8 cellular contexts compared by ENCODE assay signal in genomic region chr17:64506201-64506575, GRCh38. TPM values are rescaled to one million over a fixed set of nuclear protein-coding genes. Genes with fewer than 3 reads are reported as not detected.
DNase-seq lines count a peak whose midpoint lies in the region; ATAC-seq, FAIRE-seq and TF ChIP-seq lines count a peak whose summit lies in the region.

DDX5 (minus strand) TSS chr17:64506289; CDS start chr17:64506119, 170 bp downstream.

- H4K20me1 ChIP-seq in MM.1S (ENCODE audit: insufficient read depth, low read length) (peaks cover 40% of the 10 kb centered on the region), neural cell (ENCODE audit: insufficient read depth) (peaks cover 20% of the 10 kb centered on the region)

- no peak for TF ChIP-seq RAD21 in neural cell (conservative IDR thresholded peaks at IDR 0.05)

- H3K79me2 ChIP-seq in MM.1S (ENCODE audit: low read length) (peaks cover 83% of the 10 kb centered on the region), neural cell (replicated peaks; ENCODE audit: insufficient read depth, low read length) (peaks cover 82% of the 10 kb centered on the region)

- TF ChIP-seq EP300 in neural cell (conservative IDR thresholded peaks at IDR 0.05; ENCODE audit: poor library complexity, severe bottlenecking), result no peak

- H3K4me3 ChIP-seq in MM.1S (ENCODE audit: low read length) (peak within 1 kb of the TSS; percentile 98), fibroblast of villous mesenchyme (ENCODE audit: low read depth, low read length) (peak within 1 kb of the TSS; percentile 99), neural cell (ENCODE audit: low read length) (peak within 1 kb of the TSS; percentile 97)

- DNase-seq in EH (ENCODE audit: low read depth) (peak; percentile 95), H54 (ENCODE audit: insufficient read length, low spot score) (peak; percentile 86), MM.1S (peak; percentile 98), SIG-M5 (lab: John Stamatoyannopoulos, UW) (peak; percentile 96), fibroblast of villous mesenchyme (ENCODE audit: low read depth) (no peak)
- DNase-seq in activated effector memory CD4-positive, alpha-beta T cell treated with anti-CD3 and anti-CD28 coated beads, Interleukin-2, amount 50 U/mL, for 16 hours, result peak; percentile 99
- DNase-seq in stimulated activated naive CD8-positive, alpha-beta T cell treated with anti-CD3 and anti-CD28 coated beads, Interleukin-15, amount 100 ng/mL, for 72 hours, result peak; percentile 98 to 99

- H3K27me3 Mint-ChIP-seq in stimulated activated naive CD8-positive, alpha-beta T cell treated with anti-CD3 and anti-CD28 coated beads, Interleukin-15, amount 100 ng/mL, for 72 hours, result no peaks in the 10 kb centered on the region

- peaks cover 35% of the 10 kb centered on the region for H3K4me1 ChIP-seq in MM.1S (ENCODE audit: low read length)

- H3K36me3 ChIP-seq in MM.1S (replicated peaks; ENCODE audit: insufficient read depth, low read length) (peaks cover 40% of the 10 kb centered on the region), neural cell (ENCODE audit: insufficient read depth, low read length) (peaks cover 20% of the 10 kb centered on the region)

- H3K4me1 Mint-ChIP-seq in stimulated activated naive CD8-positive, alpha-beta T cell treated with anti-CD3 and anti-CD28 coated beads, Interleukin-15, amount 100 ng/mL, for 72 hours, result peaks cover 62% of the 10 kb centered on the region

- TF ChIP-seq CTCF in MM.1S (IDR thresholded peaks at IDR 0.05; ENCODE audit: low read length) (no peak), fibroblast of villous mesenchyme (IDR thresholded peaks at IDR 0.05; ENCODE audit: insufficient read depth, low read depth, low read length) (no peak), neural cell (IDR thresholded peaks at IDR 0.05; ENCODE audit: poor library complexity, severe bottlenecking) (no peak)

- FAIRE-seq in H54 (lab: Jason Lieb, UNC), result peak; percentile 88

- H3K4me2 ChIP-seq in MM.1S (ENCODE audit: low read depth, low read length) (peak within 1 kb of the TSS; percentile 88), neural cell (ENCODE audit: low read length) (no peak within 1 kb of the TSS)

- H3K9me3 ChIP-seq in MM.1S (replicated peaks; ENCODE audit: insufficient read depth, low read length), result no peaks in the 10 kb centered on the region
- no peaks in the 10 kb centered on the region for H3K9me3 ChIP-seq in neural cell (ENCODE audit: low read length)

- ATAC-seq in stimulated activated naive CD8-positive, alpha-beta T cell treated with anti-CD3 and anti-CD28 coated beads, Interleukin-15, amount 100 ng/mL, for 72 hours, result peak; percentile 77

- H3K9me3 Mint-ChIP-seq in stimulated activated naive CD8-positive, alpha-beta T cell treated with anti-CD3 and anti-CD28 coated beads, Interleukin-15, amount 100 ng/mL, for 72 hours, result no peaks in the 10 kb centered on the region

- H3K9ac ChIP-seq in MM.1S (ENCODE audit: low read length), result peak within 1 kb of the TSS; percentile 99
- H3K9ac ChIP-seq in neural cell (ENCODE audit: low read length), result peak within 1 kb of the TSS; percentile 100

- H2AFZ ChIP-seq in MM.1S (ENCODE audit: low read length), result peak within 1 kb of the TSS; percentile 94
- peak within 1 kb of the TSS; percentile 63 for H2AFZ ChIP-seq in neural cell (ENCODE audit: low read depth, low read length)

- peak; percentile 98 for TF ChIP-seq POLR2A in H54 (IDR thresholded peaks at IDR 0.05; ENCODE audit: low read depth, low read length)

- H3K27ac ChIP-seq in MM.1S (ENCODE audit: low read length) (peak within 1 kb of the TSS; percentile 96), neural cell (ENCODE audit: low read length) (peak within 1 kb of the TSS; percentile 100)

- peak within 1 kb of the TSS; percentile 100 for H3K27ac Mint-ChIP-seq in stimulated activated naive CD8-positive, alpha-beta T cell treated with anti-CD3 and anti-CD28 coated beads, Interleukin-15, amount 100 ng/mL, for 72 hours

- H3F3A ChIP-seq in MM.1S (ENCODE audit: insufficient read depth, low read length) (peaks cover 41% of the 10 kb centered on the region), neural cell (ENCODE audit: insufficient read depth, low read length, poor library complexity, severe bottlenecking) (peaks cover 8% of the 10 kb centered on the region)

- no peaks in the 10 kb centered on the region for H3K27me3 ChIP-seq in MM.1S (replicated peaks; ENCODE audit: insufficient read depth, low read length)
- H3K27me3 ChIP-seq in neural cell (ENCODE audit: insufficient read depth, low read depth, low read length), result no peaks in the 10 kb centered on the region

- H3K9me2 ChIP-seq in MM.1S (replicated peaks; ENCODE audit: insufficient read depth, low read length), result no peaks in the 10 kb centered on the region
- H3K9me2 ChIP-seq in neural cell (ENCODE audit: insufficient read depth, low read length), result no peaks in the 10 kb centered on the region

- peak within 1 kb of the TSS; percentile 94 to 97 for H3K4me3 Mint-ChIP-seq in stimulated activated naive CD8-positive, alpha-beta T cell treated with anti-CD3 and anti-CD28 coated beads, Interleukin-15, amount 100 ng/mL, for 72 hours

TF ChIP-seq in neural cell, 6 proteins besides CTCF, POLR2A, EP300 and RAD21:
- TF ChIP-seq TAF1 (IDR thresholded peaks at IDR 0.05; ENCODE audit: low read depth) (peak; percentile 65), SMC3 (conservative IDR thresholded peaks at IDR 0.05; ENCODE audit: poor library complexity) (no peak), EZH2 (IDR thresholded peaks at IDR 0.05; ENCODE audit: borderline replicate concordance, insufficient read depth, low read length, poor library complexity, severe bottlenecking) (no peak), POLR2AphosphoS5 (IDR thresholded peaks at IDR 0.05) (peak; percentile 99), MXI1 (conservative IDR thresholded peaks at IDR 0.05; ENCODE audit: poor library complexity, severe bottlenecking) (no peak)
- TF ChIP-seq, protein P1, sequence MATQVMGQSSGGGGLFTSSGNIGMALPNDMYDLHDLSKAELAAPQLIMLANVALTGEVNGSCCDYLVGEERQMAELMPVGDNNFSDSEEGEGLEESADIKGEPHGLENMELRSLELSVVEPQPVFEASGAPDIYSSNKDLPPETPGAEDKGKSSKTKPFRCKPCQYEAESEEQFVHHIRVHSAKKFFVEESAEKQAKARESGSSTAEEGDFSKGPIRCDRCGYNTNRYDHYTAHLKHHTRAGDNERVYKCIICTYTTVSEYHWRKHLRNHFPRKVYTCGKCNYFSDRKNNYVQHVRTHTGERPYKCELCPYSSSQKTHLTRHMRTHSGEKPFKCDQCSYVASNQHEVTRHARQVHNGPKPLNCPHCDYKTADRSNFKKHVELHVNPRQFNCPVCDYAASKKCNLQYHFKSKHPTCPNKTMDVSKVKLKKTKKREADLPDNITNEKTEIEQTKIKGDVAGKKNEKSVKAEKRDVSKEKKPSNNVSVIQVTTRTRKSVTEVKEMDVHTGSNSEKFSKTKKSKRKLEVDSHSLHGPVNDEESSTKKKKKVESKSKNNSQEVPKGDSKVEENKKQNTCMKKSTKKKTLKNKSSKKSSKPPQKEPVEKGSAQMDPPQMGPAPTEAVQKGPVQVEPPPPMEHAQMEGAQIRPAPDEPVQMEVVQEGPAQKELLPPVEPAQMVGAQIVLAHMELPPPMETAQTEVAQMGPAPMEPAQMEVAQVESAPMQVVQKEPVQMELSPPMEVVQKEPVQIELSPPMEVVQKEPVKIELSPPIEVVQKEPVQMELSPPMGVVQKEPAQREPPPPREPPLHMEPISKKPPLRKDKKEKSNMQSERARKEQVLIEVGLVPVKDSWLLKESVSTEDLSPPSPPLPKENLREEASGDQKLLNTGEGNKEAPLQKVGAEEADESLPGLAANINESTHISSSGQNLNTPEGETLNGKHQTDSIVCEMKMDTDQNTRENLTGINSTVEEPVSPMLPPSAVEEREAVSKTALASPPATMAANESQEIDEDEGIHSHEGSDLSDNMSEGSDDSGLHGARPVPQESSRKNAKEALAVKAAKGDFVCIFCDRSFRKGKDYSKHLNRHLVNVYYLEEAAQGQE (IDR thresholded peaks at IDR 0.05; ENCODE audit: borderline replicate concordance), result peak; percentile 91
TF ChIP-seq in neural cell: peak in this region for 3.

RNA-seq across cellular contexts. Expression of gene DDX5, which starts in this region (rescaled TPM):
- 335 and 361 TPM in 2 replicates for total RNA-seq in fibroblast of villous mesenchyme
- polyA plus RNA-seq in neural cell, result 1,789 and 2,358 TPM in 2 replicates
- polyA minus RNA-seq in neural cell, result 808 and 961 TPM in 2 replicates
